ENCODE assay signal across 1 cellular context in the genomic region with DNA sequence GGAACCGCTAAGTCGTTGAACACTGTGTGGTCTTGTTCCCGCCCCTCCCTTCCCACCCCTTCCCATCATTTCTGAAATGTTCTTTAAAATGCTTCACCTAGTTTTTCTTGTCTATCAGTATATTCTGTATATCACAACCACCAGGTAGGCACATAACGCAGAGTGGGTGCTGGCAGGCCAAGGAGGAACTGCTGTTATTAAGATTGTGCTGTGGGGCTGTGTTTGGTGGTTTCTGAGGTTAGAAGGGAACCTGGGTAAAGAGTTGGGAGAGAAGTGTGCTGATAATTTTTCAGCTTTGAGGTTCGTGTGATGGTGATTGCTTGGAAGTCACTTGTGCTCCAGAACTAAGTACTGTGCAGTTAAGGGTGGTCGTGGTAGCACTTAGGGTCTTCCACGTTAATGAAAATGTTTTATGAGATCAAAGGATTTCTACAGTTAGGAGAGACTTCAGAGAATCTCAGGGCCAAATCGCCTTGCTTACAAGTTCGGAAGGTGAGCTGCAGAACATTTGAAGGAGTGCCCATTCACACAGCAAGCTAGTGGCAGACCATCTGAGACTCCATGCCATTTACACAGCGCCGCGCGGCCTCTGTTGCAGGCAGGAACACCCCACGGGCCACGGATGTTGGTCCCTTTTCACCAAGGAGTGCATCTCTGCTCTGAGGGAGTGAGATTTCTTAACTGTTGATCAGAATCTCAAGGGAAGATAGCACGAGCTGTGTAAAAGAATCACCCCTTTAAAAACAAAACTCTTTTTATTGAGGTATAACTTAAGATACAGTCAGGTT.
TF ChIP-seq lines count a peak whose summit lies in the region.

No MANE protein-coding gene starts in this region.

TF ChIP-seq in K562, 482 proteins besides CTCF, POLR2A, EP300 and RAD21:
- TF ChIP-seq MGA (IDR thresholded peaks at IDR 0.05) (no peak), HMG20B (CRISPR knock-in tag; IDR thresholded peaks at IDR 0.05) (no peak), HNRNPLL (IDR thresholded peaks at IDR 0.05; ENCODE audit: low read depth, low read length, poor library complexity, severe bottlenecking) (peak; percentile 17), TEAD4 (IDR thresholded peaks at IDR 0.05; ENCODE audit: low read length) (0 out of 2 replicates have a peak, but pooled peaks have one; percentile 32), TEAD4 (CRISPR knock-in tag; IDR thresholded peaks at IDR 0.05; ENCODE audit: borderline replicate concordance) (no peak), ZNF551 (CRISPR knock-in tag; IDR thresholded peaks at IDR 0.05) (no peak), SPI1 (IDR thresholded peaks at IDR 0.05; ENCODE audit: borderline replicate concordance, low read depth, low read length) (peak; percentile 70), TCF3 (CRISPR knock-in tag; IDR thresholded peaks at IDR 0.05) (peak; percentile 12; the same call in 1 of the 2 replicates), MEF2D (tag; conservative IDR thresholded peaks at IDR 0.05; ENCODE audit: low read depth) (no peak), CBFA2T3 (IDR thresholded peaks at IDR 0.05) (0 out of 2 replicates have a peak, but pooled peaks have one; percentile 20), POLR2G (IDR thresholded peaks at IDR 0.05; ENCODE audit: low read depth, low read length) (0 out of 2 replicates have a peak, but pooled peaks have one; percentile 12), NR1H2 (CRISPR knock-in tag; IDR thresholded peaks at IDR 0.05) (0 out of 2 replicates have a peak, but pooled peaks have one; percentile 28)
- TF ChIP-seq, protein P1, sequence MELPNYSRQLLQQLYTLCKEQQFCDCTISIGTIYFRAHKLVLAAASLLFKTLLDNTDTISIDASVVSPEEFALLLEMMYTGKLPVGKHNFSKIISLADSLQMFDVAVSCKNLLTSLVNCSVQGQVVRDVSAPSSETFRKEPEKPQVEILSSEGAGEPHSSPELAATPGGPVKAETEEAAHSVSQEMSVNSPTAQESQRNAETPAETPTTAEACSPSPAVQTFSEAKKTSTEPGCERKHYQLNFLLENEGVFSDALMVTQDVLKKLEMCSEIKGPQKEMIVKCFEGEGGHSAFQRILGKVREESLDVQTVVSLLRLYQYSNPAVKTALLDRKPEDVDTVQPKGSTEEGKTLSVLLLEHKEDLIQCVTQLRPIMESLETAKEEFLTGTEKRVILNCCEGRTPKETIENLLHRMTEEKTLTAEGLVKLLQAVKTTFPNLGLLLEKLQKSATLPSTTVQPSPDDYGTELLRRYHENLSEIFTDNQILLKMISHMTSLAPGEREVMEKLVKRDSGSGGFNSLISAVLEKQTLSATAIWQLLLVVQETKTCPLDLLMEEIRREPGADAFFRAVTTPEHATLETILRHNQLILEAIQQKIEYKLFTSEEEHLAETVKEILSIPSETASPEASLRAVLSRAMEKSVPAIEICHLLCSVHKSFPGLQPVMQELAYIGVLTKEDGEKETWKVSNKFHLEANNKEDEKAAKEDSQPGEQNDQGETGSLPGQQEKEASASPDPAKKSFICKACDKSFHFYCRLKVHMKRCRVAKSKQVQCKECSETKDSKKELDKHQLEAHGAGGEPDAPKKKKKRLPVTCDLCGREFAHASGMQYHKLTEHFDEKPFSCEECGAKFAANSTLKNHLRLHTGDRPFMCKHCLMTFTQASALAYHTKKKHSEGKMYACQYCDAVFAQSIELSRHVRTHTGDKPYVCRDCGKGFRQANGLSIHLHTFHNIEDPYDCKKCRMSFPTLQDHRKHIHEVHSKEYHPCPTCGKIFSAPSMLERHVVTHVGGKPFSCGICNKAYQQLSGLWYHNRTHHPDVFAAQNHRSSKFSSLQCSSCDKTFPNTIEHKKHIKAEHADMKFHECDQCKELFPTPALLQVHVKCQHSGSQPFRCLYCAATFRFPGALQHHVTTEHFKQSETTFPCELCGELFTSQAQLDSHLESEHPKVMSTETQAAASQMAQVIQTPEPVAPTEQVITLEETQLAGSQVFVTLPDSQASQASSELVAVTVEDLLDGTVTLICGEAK (IDR thresholded peaks at IDR 0.05): no peak
- TF ChIP-seq, protein P1 (CRISPR knock-in tag; IDR thresholded peaks at IDR 0.05): peak; percentile 26; the same call in 1 of the 2 replicates
